Comparison of ENCODE assay signal across 18 cellular contexts in the genomic region with DNA sequence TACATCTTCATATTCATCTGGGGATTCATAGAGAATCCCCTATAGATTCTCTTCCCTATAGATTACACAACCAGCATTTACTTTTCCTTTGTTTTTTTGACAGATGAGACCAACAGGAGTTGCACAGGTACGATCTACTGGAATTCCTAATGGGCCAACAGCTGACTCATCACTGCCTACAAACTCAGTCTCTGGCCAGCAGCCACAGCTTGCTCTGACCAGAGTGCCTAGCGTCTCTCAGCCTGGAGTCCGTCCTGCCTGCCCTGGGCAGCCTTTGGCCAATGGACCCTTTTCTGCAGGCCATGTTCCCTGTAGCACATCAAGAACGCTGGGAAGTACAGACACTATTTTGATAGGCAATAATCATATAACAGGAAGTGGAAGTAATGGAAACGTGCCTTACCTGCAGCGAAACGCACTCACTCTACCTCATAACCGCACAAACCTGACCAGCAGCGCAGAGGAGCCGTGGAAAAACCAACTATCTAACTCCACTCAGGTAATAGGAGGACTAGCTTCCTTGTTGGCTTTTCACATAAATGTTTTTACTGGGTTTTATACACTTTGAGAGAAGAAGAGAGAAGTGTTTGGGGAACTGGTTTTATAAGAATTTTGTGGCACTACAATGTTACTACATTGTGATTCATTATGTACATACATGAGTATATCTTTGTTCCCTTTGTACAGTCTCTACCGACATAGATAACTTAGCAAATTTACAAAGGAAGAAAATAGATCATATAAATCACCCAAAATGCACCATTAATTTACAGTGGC.
A peak's percentile ranks its signal among the peaks of the same experiment; 100 is the strongest.
DNase-seq lines count a peak whose midpoint lies in the region; ATAC-seq, FAIRE-seq and TF ChIP-seq lines count a peak whose summit lies in the region.
"Had no signal": no experiment of that assay in that cellular context is flagged by ENCODE, and none has a peak within 500 bp of the region (broad histone marks: within the 10 kb centered on the region; RNA-seq: fewer than 3 reads in every experiment).

No MANE protein-coding gene starts in this region.

- no peaks in the 10 kb centered on the region for H4K20me1 ChIP-seq in PC-3 (ENCODE audit: low read length)

- H3K27me3 ChIP-seq in PC-3 (ENCODE audit: low read length) (no peaks in the 10 kb centered on the region), uterus (no peaks in the 10 kb centered on the region), Peyer's patch (no peaks in the 10 kb centered on the region)
- H3K27me3 ChIP-seq: gastrocnemius medialis, stomach had no signal

- peaks cover 41% of the 10 kb centered on the region for H3K79me2 ChIP-seq in PC-3 (ENCODE audit: low read length)

- H3K4me3 Mint-ChIP-seq in memory B cell = no peak overlapping the region
- H3K4me3 Mint-ChIP-seq: activated B cell treated with CpG ODN at 0.5 μM for 24 hours had no signal

- H3K9ac ChIP-seq in PC-3 (ENCODE audit: low read length) = peak overlapping the region; percentile 78
- H3K9ac ChIP-seq: KMS-11 had no signal

- H3K4me1 ChIP-seq in PC-3 (ENCODE audit: insufficient read depth, low read length) = peaks cover 40% of the 10 kb centered on the region
- H3K4me1 ChIP-seq in uterus = no peaks in the 10 kb centered on the region
- H3K4me1 ChIP-seq in Peyer's patch = no peaks in the 10 kb centered on the region

- intact Hi-C loops in PC-3 (cut with micrococcal nuclease) = loop anchor here (10.0 kb wide), 1 partner anchor 89 kb away; no protein-coding TSS in a partner anchor
- intact Hi-C loops in uterus (cut with DNase I; ENCODE audit: low total_unique reads) = no loop called here

- peak; percentile 91 for ATAC-seq in PC-3
- no peak for ATAC-seq in memory B cell (ENCODE audit: low read depth)
- ATAC-seq: gastrocnemius medialis had no signal

- TF ChIP-seq CTCF in PC-3 (conservative IDR thresholded peaks at IDR 0.05; ENCODE audit: low read depth, low read length) (no peak), uterus (IDR thresholded peaks at IDR 0.05) (no peak), Peyer's patch (IDR thresholded peaks at IDR 0.05) (no peak)

- H3K36me3 ChIP-seq in PC-3 (ENCODE audit: low read depth, low read length) = peaks cover 34% of the 10 kb centered on the region
- H3K36me3 ChIP-seq in uterus = no peaks in the 10 kb centered on the region
- H3K36me3 ChIP-seq in Peyer's patch = peaks cover 0 to 39% (median 0%) of the 10 kb centered on the region in 3 donors

- H3K27ac ChIP-seq in PC-3 (ENCODE audit: low read length) (peak overlapping the region; percentile 98), uterus (no peak overlapping the region), Peyer's patch (no peak overlapping the region)
- H3K27ac ChIP-seq: gastrocnemius medialis, KMS-11, stomach had no signal

- no peak overlapping the region for H2AFZ ChIP-seq in PC-3 (ENCODE audit: low read length)

- in situ Hi-C loops in G401 (cut with HindIII; ENCODE audit: low sequenced_read_pairs) = no loop called here

- H3K4me1 Mint-ChIP-seq in memory B cell = peaks cover 11% of the 10 kb centered on the region
- H3K4me1 Mint-ChIP-seq: activated B cell treated with CpG ODN at 0.5 μM for 24 hours had no signal

- no peaks in the 10 kb centered on the region for H3K9me3 ChIP-seq in PC-3 (ENCODE audit: low read length)
- H3K9me3 ChIP-seq in uterus = no peaks in the 10 kb centered on the region
- H3K9me3 ChIP-seq in Peyer's patch = no peaks in the 10 kb centered on the region
- H3K9me3 ChIP-seq: gastrocnemius medialis, stomach had no signal

- POLR2A ChIA-PET in PC-3 (lab: Charles Lee; ENCODE audit: unreplicated experiment) = no interaction called here

- peak; percentile 38 for FAIRE-seq in colon (lab: Jason Lieb, UNC)

- peak overlapping the region; percentile 80 for H3K4me2 ChIP-seq in PC-3 (ENCODE audit: low read length)
- H3K4me2 ChIP-seq: KMS-11 had no signal

- CTCF ChIA-PET in PC-3 (lab: Charles Lee) = no interaction called here

- H3K9me2 ChIP-seq in PC-3 (replicated peaks; ENCODE audit: low read length) = no peaks in the 10 kb centered on the region

- no peaks in the 10 kb centered on the region for H3K9me3 Mint-ChIP-seq in memory B cell
- H3K9me3 Mint-ChIP-seq: activated B cell treated with CpG ODN at 0.5 μM for 24 hours had no signal

- H3F3A ChIP-seq in PC-3 (ENCODE audit: low read length, unreplicated experiment) = peaks cover 6% of the 10 kb centered on the region

- DNase-seq in G401 (ENCODE audit: low spot score) (peak; percentile 16), PC-3 (peak; percentile 87), memory B cell (ENCODE audit: low spot score in 2 of 2) (no peak), NCI-H2029 (lab: John Stamatoyannopoulos, UW) (no peak), uterus (no peak), Peyer's patch (no peak)
- DNase-seq in activated CD8-positive, alpha-beta memory T cell treated with anti-CD3 and anti-CD28 coated beads, Interleukin-2, amount 50 U/mL, for 4 hours = no peak
- DNase-seq: activated B cell treated with CpG ODN at 0.5 μM for 24 hours, HCEC 1CT, NCI-H1092 treated with DMSO at 0.1 percent for 48 hours, NCI-H2107, NCI-H524 treated with DMSO at 0.1 percent for 48 hours, SHP77 treated with DMSO at 0.1 percent for 48 hours, stomach, T-helper 2 cell had no signal

- peak overlapping the region; percentile 35 for H3K27ac Mint-ChIP-seq in memory B cell

- peak overlapping the region; percentile 57 for H3K4me3 ChIP-seq in PC-3 (ENCODE audit: low read length)
- no peak overlapping the region for H3K4me3 ChIP-seq in uterus
- no peak overlapping the region for H3K4me3 ChIP-seq in Peyer's patch
- H3K4me3 ChIP-seq: gastrocnemius medialis, stomach had no signal

- no peak for TF ChIP-seq POLR2A in uterus (IDR thresholded peaks at IDR 0.05)
- TF ChIP-seq POLR2A in Peyer's patch (IDR thresholded peaks at IDR 0.05) = no peak

- peaks cover 20% of the 10 kb centered on the region for H3K36me3 Mint-ChIP-seq in memory B cell

- H3K27me3 Mint-ChIP-seq in memory B cell = no peaks in the 10 kb centered on the region
- H3K27me3 Mint-ChIP-seq: activated B cell treated with CpG ODN at 0.5 μM for 24 hours had no signal

- BruUV-seq in PC-3 (replicated peaks; lab: Mats Ljungman, UMichigan) = TSS peak; percentile 60

Comparison
In these comparisons a context has a peak if more than half of its experiments do, and no peak if none do; other contexts are left out.
1. DNase-seq: peak in G401 (single experiment) and PC-3 (single experiment); none in memory B cell (0 of 2), NCI-H2029 (single experiment), uterus (0 of 2), Peyer's patch (0 of 3) and activated CD8-positive, alpha-beta memory T cell treated with anti-CD3 and anti-CD28 coated beads, Interleukin-2, amount 50 U/mL, for 4 hours (single experiment).